In genomic region chr2:201361078-201361477, GRCh38 we compare ENCODE assay signal across 32 cellular contexts.
"Had no signal": no experiment of that assay in that cellular context is flagged by ENCODE, and none has a peak within 500 bp of the region (broad histone marks: within the 10 kb centered on the region; RNA-seq: fewer than 3 reads in every experiment).

No MANE protein-coding gene starts in this region.

- H3K9ac ChIP-seq: SK-N-SH had no signal

- H3K4me3 ChIP-seq: ascending aorta, breast epithelium, Peyer's patch, SJSA1 had no signal

- H3K27ac Mint-ChIP-seq: activated B cell treated with CpG ODN at 0.5 μM for 24 hours; activated naive CD4-positive, alpha-beta T cell treated with anti-CD3 and anti-CD28 coated beads, Interleukin-2, amount 50 U/mL, for 72 hours; activated T-helper 1 cell treated with anti-CD3 and anti-CD28 coated beads, Interleukin-12 subunit alpha, Interleukin-12 subunit beta, Interleukin-2, Interleukin-4 antibody, amounts not matched to agents 30 ng/mL and 10 ng/mL and 1 ng/mL, durations not matched to agents 14 hours and 24 hours and 36 hours; T-helper 17 cell had no signal

- H3K4me2 ChIP-seq: SK-N-SH had no signal

- H3K9me3 ChIP-seq: ascending aorta, breast epithelium, Peyer's patch had no signal

- H3K9me3 Mint-ChIP-seq: activated B cell treated with CpG ODN at 0.5 μM for 24 hours; activated naive CD4-positive, alpha-beta T cell treated with anti-CD3 and anti-CD28 coated beads, Interleukin-2, amount 50 U/mL, for 72 hours; activated T-cell treated with anti-CD3 and anti-CD28 coated beads, Interleukin-2, amount 50 U/mL, for 4 hours had no signal

- H3K4me1 ChIP-seq: breast epithelium, Peyer's patch had no signal

- H3K27ac ChIP-seq: ascending aorta, breast epithelium, Peyer's patch, SJSA1, VCaP had no signal

- ATAC-seq: activated T-cell treated with anti-CD3 and anti-CD28 coated beads, Interleukin-2, amount 50 U/mL, for 4 hours; PC-3; T-helper 17 cell had no signal

- H3K27me3 ChIP-seq: ascending aorta, breast epithelium, Peyer's patch, SJSA1 had no signal

- H3K4me3 Mint-ChIP-seq: activated B cell treated with CpG ODN at 0.5 μM for 24 hours; activated T-cell treated with anti-CD3 and anti-CD28 coated beads, Interleukin-2, amount 50 U/mL, for 4 hours; activated T-helper 1 cell treated with anti-CD3 and anti-CD28 coated beads, Interleukin-12 subunit alpha, Interleukin-12 subunit beta, Interleukin-2, Interleukin-4 antibody, amounts not matched to agents 30 ng/mL and 10 ng/mL and 1 ng/mL, durations not matched to agents 14 hours and 24 hours and 36 hours; T-helper 17 cell had no signal

- H3K36me3 ChIP-seq: breast epithelium had no signal

- H3K27me3 Mint-ChIP-seq: activated B cell treated with CpG ODN at 0.5 μM for 24 hours, T-helper 17 cell had no signal

- DNase-seq: activated B cell treated with CpG ODN at 0.5 μM for 24 hours; activated CD4-positive, alpha-beta T cell treated with anti-CD3 and anti-CD28 coated beads for 48 hours; activated CD4-positive, alpha-beta T cell treated with anti-CD3 and anti-CD28 coated beads, Interleukin-2, amount 50 U/mL, for 4 hours; activated CD4-positive, CD25-positive, alpha-beta regulatory T cell treated with anti-CD3 and anti-CD28 coated beads, Interleukin-2, amount 50 U/mL, for 72 hours; activated CD8-positive, alpha-beta memory T cell treated with anti-CD3 and anti-CD28 coated beads, Interleukin-2, amount 50 U/mL, for 4 hours; activated effector memory CD4-positive, alpha-beta T cell treated with Interleukin-2 at 50 U/mL for 16 hours; activated naive CD4-positive, alpha-beta T cell; activated T-cell treated with anti-CD3 and anti-CD28 coated beads for 4 hours; activated T-cell treated with anti-CD3 and anti-CD28 coated beads, Interleukin-2, amount 50 U/mL, for 4 hours; amniotic stem cell; Karpas-422; KBM-7; NCI-H1105; NCI-H1417 treated with DMSO at 0.1 percent for 48 hours; NCI-H187 treated with DMSO at 0.1 percent for 48 hours; NCI-H2081; NCI-H345; NCI-H524 treated with DMSO at 0.1 percent for 48 hours; NK-92 treated with Interleukin-12 subunit alpha and Interleukin-12 subunit beta, amount 100 ng/mL, for 24 hours; PC-3; Peyer's patch; RPMI8226; SHP77 treated with DMSO at 0.1 percent for 48 hours; SK-N-SH; T-helper 17 cell; T-helper 9 cell had no signal
